Comparison of ENCODE assay signal across 24 cellular contexts in genomic region chr20:5033566-5033965, GRCh38. TPM values are rescaled to one million over a fixed set of nuclear protein-coding genes. Genes with fewer than 3 reads are reported as not detected.
DNase-seq lines count a peak whose midpoint lies in the region; ATAC-seq and TF ChIP-seq lines count a peak whose summit lies in the region.
"Had no signal": no experiment of that assay in that cellular context is flagged by ENCODE, and none has a peak within 500 bp of the region (broad histone marks: within the 10 kb centered on the region; RNA-seq: fewer than 3 reads in every experiment).

No MANE protein-coding gene starts in this region.

- no peaks in the 10 kb centered on the region for H3K9me3 Mint-ChIP-seq in stimulated activated naive B cell treated with anti-CD40 and anti-IgM and Interleukin-4, amounts not matched to agents 10 μg/mL and 1 μg/mL and 100 μg/mL, for 72 hours
- H3K9me3 Mint-ChIP-seq: activated CD8-positive, alpha-beta T cell treated with anti-CD3 and anti-CD28 coated beads for 36 hours; activated naive CD4-positive, alpha-beta T cell treated with anti-CD3 and anti-CD28 coated beads, Interleukin-2, amount 10 ng/mL, durations not matched to agents 7 days and 5 days; stimulated activated naive CD8-positive, alpha-beta T cell treated with anti-CD3 and anti-CD28 coated beads, Interleukin-15, amount 100 ng/mL, for 72 hours had no signal

- H3K9me3 ChIP-seq in mucosa of descending colon (no peaks in the 10 kb centered on the region), MG63 (no peaks in the 10 kb centered on the region)
- H3K9me3 ChIP-seq: BE2C, Caco-2, gastroesophageal sphincter, ovary had no signal

- TF ChIP-seq CTCF in fibroblast of pulmonary artery (IDR thresholded peaks at IDR 0.05; ENCODE audit: low read length, missing control alignments) (no peak), mucosa of descending colon (IDR thresholded peaks at IDR 0.05) (no peak)

- H3K36me3 ChIP-seq in mucosa of descending colon (ENCODE audit: low read depth) (no peaks in the 10 kb centered on the region), MG63 (no peaks in the 10 kb centered on the region)
- H3K36me3 ChIP-seq: BE2C, gastroesophageal sphincter, ovary had no signal

- intact Hi-C loops in mucosa of descending colon (cut with DNase I, micrococcal nuclease), result no loop called here

- H3K27ac Mint-ChIP-seq in stimulated activated naive B cell treated with anti-CD40 and anti-IgM and Interleukin-4, amounts not matched to agents 10 μg/mL and 1 μg/mL and 100 μg/mL, for 72 hours, result no peak overlapping the region
- H3K27ac Mint-ChIP-seq: activated CD8-positive, alpha-beta T cell treated with anti-CD3 and anti-CD28 coated beads for 36 hours; activated naive CD4-positive, alpha-beta T cell treated with anti-CD3 and anti-CD28 coated beads, Interleukin-2, amount 10 ng/mL, durations not matched to agents 7 days and 5 days; brain; GM23338; stimulated activated naive CD8-positive, alpha-beta T cell treated with anti-CD3 and anti-CD28 coated beads, Interleukin-15, amount 100 ng/mL, for 72 hours; type B pancreatic cell had no signal

- H3K4me1 Mint-ChIP-seq in stimulated activated naive B cell treated with anti-CD40 and anti-IgM and Interleukin-4, amounts not matched to agents 10 μg/mL and 1 μg/mL and 100 μg/mL, for 72 hours, result peaks cover 6 to 16% of the 10 kb centered on the region in 2 donors
- H3K4me1 Mint-ChIP-seq: brain; stimulated activated naive CD8-positive, alpha-beta T cell treated with anti-CD3 and anti-CD28 coated beads, Interleukin-15, amount 100 ng/mL, for 72 hours had no signal

- H3K27me3 ChIP-seq in MG63, result no peaks in the 10 kb centered on the region
- H3K27me3 ChIP-seq: BE2C, ovary had no signal

- H3K4me3 ChIP-seq in fibroblast of pulmonary artery (replicated peaks; ENCODE audit: low read depth, low read length) (no peak overlapping the region), mucosa of descending colon (no peak overlapping the region), MG63 (no peak overlapping the region)
- H3K4me3 ChIP-seq: gastroesophageal sphincter, GM23338, ovary had no signal

- DNase-seq in GM03348 (ENCODE audit: low spot score) (peak; percentile 61), fibroblast of pulmonary artery (ENCODE audit: low read depth) (peak; percentile 22), renal cortical epithelial cell (ENCODE audit: low read depth) (peak; percentile 31), mucosa of descending colon (no peak), MG63 (no peak)
- no peak for DNase-seq in stimulated activated naive B cell treated with anti-CD40 and anti-IgM and Interleukin-4, amounts not matched to agents 10 μg/mL and 1 μg/mL and 100 μg/mL, for 72 hours
- DNase-seq: activated CD8-positive, alpha-beta T cell treated with anti-CD3 and anti-CD28 coated beads for 36 hours; activated naive CD4-positive, alpha-beta T cell treated with anti-CD3 and anti-CD28 coated beads, Interleukin-2, amount 10 ng/mL, durations not matched to agents 7 days and 5 days; activated T-cell treated with anti-CD3 and anti-CD28 coated beads, Interleukin-2, amount 50 U/mL, for 1 hour; BE2C; Caco-2; cortex of kidney; left ventricle myocardium superior; NCI-H1417; NCI-H69; stimulated activated naive CD8-positive, alpha-beta T cell treated with anti-CD3 and anti-CD28 coated beads, Interleukin-15, amount 100 ng/mL, for 72 hours; T-helper 2 cell had no signal

- ATAC-seq in SK-N-SH treated with all-trans-retinoic acid at 6 μM for 48 hours (peak; percentile 73), HG02798 (IDR thresholded peaks at IDR 0.05; ENCODE audit: poor library complexity, unreplicated experiment) (no peak), mucosa of descending colon (no peak)
- no peak for ATAC-seq in stimulated activated naive B cell treated with anti-CD40 and anti-IgM and Interleukin-4, amounts not matched to agents 10 μg/mL and 1 μg/mL and 100 μg/mL, for 72 hours (replicated peaks)
- ATAC-seq: activated CD8-positive, alpha-beta T cell treated with anti-CD3 and anti-CD28 coated beads for 36 hours; gastroesophageal sphincter; GM23338; left ventricle myocardium superior; stimulated activated naive CD8-positive, alpha-beta T cell treated with anti-CD3 and anti-CD28 coated beads, Interleukin-15, amount 100 ng/mL, for 72 hours had no signal

- H3K27me3 Mint-ChIP-seq in stimulated activated naive B cell treated with anti-CD40 and anti-IgM and Interleukin-4, amounts not matched to agents 10 μg/mL and 1 μg/mL and 100 μg/mL, for 72 hours, result no peaks in the 10 kb centered on the region
- H3K27me3 Mint-ChIP-seq: activated CD8-positive, alpha-beta T cell treated with anti-CD3 and anti-CD28 coated beads for 36 hours; stimulated activated naive CD8-positive, alpha-beta T cell treated with anti-CD3 and anti-CD28 coated beads, Interleukin-15, amount 100 ng/mL, for 72 hours had no signal

- H3K4me3 Mint-ChIP-seq in stimulated activated naive B cell treated with anti-CD40 and anti-IgM and Interleukin-4, amounts not matched to agents 10 μg/mL and 1 μg/mL and 100 μg/mL, for 72 hours, result no peak overlapping the region
- H3K4me3 Mint-ChIP-seq: activated CD8-positive, alpha-beta T cell treated with anti-CD3 and anti-CD28 coated beads for 36 hours; activated naive CD4-positive, alpha-beta T cell treated with anti-CD3 and anti-CD28 coated beads, Interleukin-2, amount 10 ng/mL, durations not matched to agents 7 days and 5 days; brain; GM23338; stimulated activated naive CD8-positive, alpha-beta T cell treated with anti-CD3 and anti-CD28 coated beads, Interleukin-15, amount 100 ng/mL, for 72 hours; type B pancreatic cell had no signal

- no peaks in the 10 kb centered on the region for H3K36me3 Mint-ChIP-seq in stimulated activated naive B cell treated with anti-CD40 and anti-IgM and Interleukin-4, amounts not matched to agents 10 μg/mL and 1 μg/mL and 100 μg/mL, for 72 hours
- H3K36me3 Mint-ChIP-seq: activated naive CD4-positive, alpha-beta T cell treated with anti-CD3 and anti-CD28 coated beads, Interleukin-2, amount 10 ng/mL, durations not matched to agents 7 days and 5 days; type B pancreatic cell had no signal

- no peaks in the 10 kb centered on the region for H3K4me1 ChIP-seq in mucosa of descending colon (ENCODE audit: low read depth)
- H3K4me1 ChIP-seq: BE2C, gastroesophageal sphincter had no signal

TF ChIP-seq in SK-N-SH treated with all-trans-retinoic acid at 6 μM for 48 hours, 23 proteins besides CTCF, POLR2A, EP300 and RAD21:
- TF ChIP-seq ESRRG (CRISPR knock-in tag; IDR thresholded peaks at IDR 0.05) (no peak), ZFP30 (CRISPR knock-in tag; IDR thresholded peaks at IDR 0.05) (no peak), RARB (CRISPR knock-in tag; IDR thresholded peaks at IDR 0.05) (no peak), SNAI2 (CRISPR knock-in tag; IDR thresholded peaks at IDR 0.05) (no peak), CSDC2 (CRISPR knock-in tag; IDR thresholded peaks at IDR 0.05) (no peak), CSRNP3 (CRISPR knock-in tag; IDR thresholded peaks at IDR 0.05) (no peak), TCF4 (CRISPR knock-in tag; IDR thresholded peaks at IDR 0.05; ENCODE audit: borderline replicate concordance) (no peak), ZNF70 (CRISPR knock-in tag; IDR thresholded peaks at IDR 0.05) (no peak), OSR1 (CRISPR knock-in tag; IDR thresholded peaks at IDR 0.05) (no peak), GLIS3 (CRISPR knock-in tag; IDR thresholded peaks at IDR 0.05) (no peak)
- TF ChIP-seq, protein P1, sequence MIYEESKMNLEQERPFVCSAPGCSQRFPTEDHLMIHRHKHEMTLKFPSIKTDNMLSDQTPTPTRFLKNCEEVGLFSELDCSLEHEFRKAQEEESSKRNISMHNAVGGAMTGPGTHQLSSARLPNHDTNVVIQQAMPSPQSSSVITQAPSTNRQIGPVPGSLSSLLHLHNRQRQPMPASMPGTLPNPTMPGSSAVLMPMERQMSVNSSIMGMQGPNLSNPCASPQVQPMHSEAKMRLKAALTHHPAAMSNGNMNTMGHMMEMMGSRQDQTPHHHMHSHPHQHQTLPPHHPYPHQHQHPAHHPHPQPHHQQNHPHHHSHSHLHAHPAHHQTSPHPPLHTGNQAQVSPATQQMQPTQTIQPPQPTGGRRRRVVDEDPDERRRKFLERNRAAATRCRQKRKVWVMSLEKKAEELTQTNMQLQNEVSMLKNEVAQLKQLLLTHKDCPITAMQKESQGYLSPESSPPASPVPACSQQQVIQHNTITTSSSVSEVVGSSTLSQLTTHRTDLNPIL (CRISPR knock-in tag; IDR thresholded peaks at IDR 0.05; ENCODE audit: low read depth), result no peak

RNA-seq across cellular contexts. Expression of gene SLC23A2, which starts 32.3 kb away (rescaled TPM):
- total RNA-seq in renal cortical epithelial cell, result 3.6 and 10.8 TPM in 2 replicates
- 10 to 100 TPM in 1 of 3 donors, 1 to 10 TPM in 2; 9.1 to 15.4 (median 9.4) TPM for total RNA-seq in mucosa of descending colon
- total RNA-seq in MG63 (2014; rRNA removed; shearing (Covaris generic); ENCODE audit: low replicate concordance), result 5.1 and 5.9 TPM in 2 replicates

Comparison
In these comparisons a context has a peak if more than half of its experiments do, and no peak if none do; other contexts are left out.
1. DNase-seq: peak in GM03348 (single experiment), fibroblast of pulmonary artery (single experiment) and renal cortical epithelial cell (single experiment); none in mucosa of descending colon (0 of 3), stimulated activated naive B cell treated with anti-CD40 and anti-IgM and Interleukin-4, amounts not matched to agents 10 μg/mL and 1 μg/mL and 100 μg/mL, for 72 hours (single experiment) and MG63 (single experiment).